ENCODE assay signal across 1 cellular context in genomic region chr1:150364231-150365003, GRCh38.
TF ChIP-seq lines count a peak whose summit lies in the region.

No MANE protein-coding gene starts in this region.

TF ChIP-seq in HepG2, 621 proteins besides CTCF, POLR2A, EP300 and RAD21 (continued from another document and continues in another):
- TF ChIP-seq FUBP1 (CRISPR knock-in tag; IDR thresholded peaks at IDR 0.05; ENCODE audit: borderline replicate concordance) (no peak), ZNF343 (CRISPR knock-in tag; IDR thresholded peaks at IDR 0.05) (no peak), ZNF331 (CRISPR knock-in tag; IDR thresholded peaks at IDR 0.05) (no peak), CHCHD3 (CRISPR knock-in tag; IDR thresholded peaks at IDR 0.05) (no peak), MBD4 (IDR thresholded peaks at IDR 0.05; ENCODE audit: borderline replicate concordance, low read length) (no peak), STAT5B (CRISPR knock-in tag; IDR thresholded peaks at IDR 0.05) (no peak), CBX2 (IDR thresholded peaks at IDR 0.05; ENCODE audit: low read depth, low read length) (no peak), CBX2 (CRISPR knock-in tag; IDR thresholded peaks at IDR 0.05; ENCODE audit: low read depth) (no peak), BHLHE40 (IDR thresholded peaks at IDR 0.05; ENCODE audit: low read length) (no peak), U2AF2 (IDR thresholded peaks at IDR 0.05; ENCODE audit: low read depth, low read length) (no peak), ZNF180 (CRISPR knock-in tag; IDR thresholded peaks at IDR 0.05; ENCODE audit: borderline replicate concordance, low read depth) (no peak), NR2F6 (IDR thresholded peaks at IDR 0.05) (no peak), NR2F6 (CRISPR knock-in tag; IDR thresholded peaks at IDR 0.05) (no peak), PLSCR1 (CRISPR knock-in tag; IDR thresholded peaks at IDR 0.05; ENCODE audit: borderline replicate concordance) (no peak), ZBTB39 (CRISPR knock-in tag; IDR thresholded peaks at IDR 0.05) (no peak), KDM5A (IDR thresholded peaks at IDR 0.05; ENCODE audit: borderline replicate concordance, low read length) (peak; percentile 69; the same call in 1 of the 2 replicates), ZBTB7A (CRISPR knock-in tag; IDR thresholded peaks at IDR 0.05) (no peak), PAF1 (CRISPR knock-in tag; IDR thresholded peaks at IDR 0.05) (no peak), SNAPC2 (CRISPR knock-in tag; IDR thresholded peaks at IDR 0.05) (no peak), DNMT1 (CRISPR knock-in tag; IDR thresholded peaks at IDR 0.05) (no peak), ZNF143 (CRISPR knock-in tag; IDR thresholded peaks at IDR 0.05) (no peak), ZSCAN29 (CRISPR knock-in tag; conservative IDR thresholded peaks at IDR 0.05) (no peak), ZNF672 (CRISPR knock-in tag; IDR thresholded peaks at IDR 0.05) (no peak), PHF20 (CRISPR knock-in tag; IDR thresholded peaks at IDR 0.05) (0 out of 2 replicates have a peak, but pooled peaks have one; percentile 5), SMARCC2 (IDR thresholded peaks at IDR 0.05) (no peak), NFYC (CRISPR knock-in tag; IDR thresholded peaks at IDR 0.05) (no peak), ZNF138 (CRISPR knock-in tag; IDR thresholded peaks at IDR 0.05; ENCODE audit: low read depth) (0 out of 2 replicates have a peak, but pooled peaks have one; percentile 15), ZNF101 (CRISPR knock-in tag; IDR thresholded peaks at IDR 0.05; ENCODE audit: borderline replicate concordance, low read depth) (no peak; the same call in 1 of the 2 replicates), KLF13 (CRISPR knock-in tag; IDR thresholded peaks at IDR 0.05) (no peak), KMT2B (CRISPR knock-in tag; IDR thresholded peaks at IDR 0.05) (no peak; the same call in 1 of the 2 replicates), NFATC3 (CRISPR knock-in tag; IDR thresholded peaks at IDR 0.05) (no peak; the same call in 1 of the 2 replicates), AKNA (CRISPR knock-in tag; IDR thresholded peaks at IDR 0.05; ENCODE audit: borderline replicate concordance) (0 out of 2 replicates have a peak, but pooled peaks have one; percentile 26), KLF12 (CRISPR knock-in tag; IDR thresholded peaks at IDR 0.05; ENCODE audit: borderline replicate concordance) (peak; percentile 53), ZNF549 (CRISPR knock-in tag; IDR thresholded peaks at IDR 0.05) (0 out of 2 replicates have a peak, but pooled peaks have one; percentile 36), MTERF4 (CRISPR knock-in tag; IDR thresholded peaks at IDR 0.05) (no peak), PCBP1 (IDR thresholded peaks at IDR 0.05; ENCODE audit: borderline replicate concordance, low read depth, low read length) (0 out of 2 replicates have a peak, but pooled peaks have one; percentile 14), SOX13 (IDR thresholded peaks at IDR 0.05) (no peak), SOX13 (CRISPR knock-in tag; conservative IDR thresholded peaks at IDR 0.05 in 1 of 2, IDR thresholded peaks at IDR 0.05 in 1 of 2) (no peak), KLF9 (CRISPR knock-in tag; IDR thresholded peaks at IDR 0.05; ENCODE audit: low read depth) (no peak)
- TF ChIP-seq, protein P1, sequence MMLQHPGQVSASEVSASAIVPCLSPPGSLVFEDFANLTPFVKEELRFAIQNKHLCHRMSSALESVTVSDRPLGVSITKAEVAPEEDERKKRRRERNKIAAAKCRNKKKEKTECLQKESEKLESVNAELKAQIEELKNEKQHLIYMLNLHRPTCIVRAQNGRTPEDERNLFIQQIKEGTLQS (CRISPR knock-in tag; IDR thresholded peaks at IDR 0.05), result no peak
- TF ChIP-seq, protein P2, sequence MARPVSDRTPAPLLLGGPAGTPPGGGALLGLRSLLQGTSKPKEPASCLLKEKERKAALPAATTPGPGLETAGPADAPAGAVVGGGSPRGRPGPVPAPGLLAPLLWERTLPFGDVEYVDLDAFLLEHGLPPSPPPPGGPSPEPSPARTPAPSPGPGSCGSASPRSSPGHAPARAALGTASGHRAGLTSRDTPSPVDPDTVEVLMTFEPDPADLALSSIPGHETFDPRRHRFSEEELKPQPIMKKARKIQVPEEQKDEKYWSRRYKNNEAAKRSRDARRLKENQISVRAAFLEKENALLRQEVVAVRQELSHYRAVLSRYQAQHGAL (CRISPR knock-in tag; IDR thresholded peaks at IDR 0.05; ENCODE audit: not compliant biosample characterization), result no peak
- TF ChIP-seq, protein P3, sequence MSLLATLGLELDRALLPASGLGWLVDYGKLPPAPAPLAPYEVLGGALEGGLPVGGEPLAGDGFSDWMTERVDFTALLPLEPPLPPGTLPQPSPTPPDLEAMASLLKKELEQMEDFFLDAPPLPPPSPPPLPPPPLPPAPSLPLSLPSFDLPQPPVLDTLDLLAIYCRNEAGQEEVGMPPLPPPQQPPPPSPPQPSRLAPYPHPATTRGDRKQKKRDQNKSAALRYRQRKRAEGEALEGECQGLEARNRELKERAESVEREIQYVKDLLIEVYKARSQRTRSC (CRISPR knock-in tag; IDR thresholded peaks at IDR 0.05; ENCODE audit: low read depth), result no peak
- TF ChIP-seq, protein P4, sequence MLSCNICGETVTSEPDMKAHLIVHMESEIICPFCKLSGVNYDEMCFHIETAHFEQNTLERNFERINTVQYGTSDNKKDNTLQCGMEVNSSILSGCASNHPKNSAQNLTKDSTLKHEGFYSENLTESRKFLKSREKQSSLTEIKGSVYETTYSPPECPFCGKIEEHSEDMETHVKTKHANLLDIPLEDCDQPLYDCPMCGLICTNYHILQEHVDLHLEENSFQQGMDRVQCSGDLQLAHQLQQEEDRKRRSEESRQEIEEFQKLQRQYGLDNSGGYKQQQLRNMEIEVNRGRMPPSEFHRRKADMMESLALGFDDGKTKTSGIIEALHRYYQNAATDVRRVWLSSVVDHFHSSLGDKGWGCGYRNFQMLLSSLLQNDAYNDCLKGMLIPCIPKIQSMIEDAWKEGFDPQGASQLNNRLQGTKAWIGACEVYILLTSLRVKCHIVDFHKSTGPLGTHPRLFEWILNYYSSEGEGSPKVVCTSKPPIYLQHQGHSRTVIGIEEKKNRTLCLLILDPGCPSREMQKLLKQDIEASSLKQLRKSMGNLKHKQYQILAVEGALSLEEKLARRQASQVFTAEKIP (CRISPR knock-in tag; IDR thresholded peaks at IDR 0.05; ENCODE audit: borderline replicate concordance), result no peak
- TF ChIP-seq, protein P5, sequence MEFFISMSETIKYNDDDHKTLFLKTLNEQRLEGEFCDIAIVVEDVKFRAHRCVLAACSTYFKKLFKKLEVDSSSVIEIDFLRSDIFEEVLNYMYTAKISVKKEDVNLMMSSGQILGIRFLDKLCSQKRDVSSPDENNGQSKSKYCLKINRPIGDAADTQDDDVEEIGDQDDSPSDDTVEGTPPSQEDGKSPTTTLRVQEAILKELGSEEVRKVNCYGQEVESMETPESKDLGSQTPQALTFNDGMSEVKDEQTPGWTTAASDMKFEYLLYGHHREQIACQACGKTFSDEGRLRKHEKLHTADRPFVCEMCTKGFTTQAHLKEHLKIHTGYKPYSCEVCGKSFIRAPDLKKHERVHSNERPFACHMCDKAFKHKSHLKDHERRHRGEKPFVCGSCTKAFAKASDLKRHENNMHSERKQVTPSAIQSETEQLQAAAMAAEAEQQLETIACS (CRISPR knock-in tag; IDR thresholded peaks at IDR 0.05), result no peak
- TF ChIP-seq, protein P6, sequence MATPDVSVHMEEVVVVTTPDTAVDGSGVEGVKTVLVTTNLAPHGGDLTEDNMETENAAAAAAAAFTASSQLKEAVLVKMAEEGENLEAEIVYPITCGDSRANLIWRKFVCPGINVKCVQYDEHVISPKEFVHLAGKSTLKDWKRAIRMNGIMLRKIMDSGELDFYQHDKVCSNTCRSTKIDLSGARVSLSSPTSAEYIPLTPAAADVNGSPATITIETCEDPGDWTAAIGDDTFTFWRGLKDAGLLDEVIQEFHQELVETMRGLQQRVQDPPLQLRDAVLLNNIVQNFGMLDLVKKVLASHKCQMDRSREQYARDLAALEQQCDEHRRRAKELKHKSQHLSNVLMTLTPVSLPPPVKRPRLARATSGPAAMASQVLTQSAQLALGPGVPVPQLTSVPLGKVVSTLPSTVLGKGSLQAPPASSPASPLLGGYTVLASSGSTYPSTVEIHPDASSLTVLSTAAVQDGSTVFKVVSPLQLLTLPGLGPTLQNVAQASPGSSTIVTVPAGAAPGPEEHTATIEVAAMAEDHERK (CRISPR knock-in tag; IDR thresholded peaks at IDR 0.05; ENCODE audit: low read depth), result no peak
- TF ChIP-seq, protein P7, sequence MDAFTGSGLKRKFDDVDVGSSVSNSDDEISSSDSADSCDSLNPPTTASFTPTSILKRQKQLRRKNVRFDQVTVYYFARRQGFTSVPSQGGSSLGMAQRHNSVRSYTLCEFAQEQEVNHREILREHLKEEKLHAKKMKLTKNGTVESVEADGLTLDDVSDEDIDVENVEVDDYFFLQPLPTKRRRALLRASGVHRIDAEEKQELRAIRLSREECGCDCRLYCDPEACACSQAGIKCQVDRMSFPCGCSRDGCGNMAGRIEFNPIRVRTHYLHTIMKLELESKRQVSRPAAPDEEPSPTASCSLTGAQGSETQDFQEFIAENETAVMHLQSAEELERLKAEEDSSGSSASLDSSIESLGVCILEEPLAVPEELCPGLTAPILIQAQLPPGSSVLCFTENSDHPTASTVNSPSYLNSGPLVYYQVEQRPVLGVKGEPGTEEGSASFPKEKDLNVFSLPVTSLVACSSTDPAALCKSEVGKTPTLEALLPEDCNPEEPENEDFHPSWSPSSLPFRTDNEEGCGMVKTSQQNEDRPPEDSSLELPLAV (CRISPR knock-in tag; conservative IDR thresholded peaks at IDR 0.05; ENCODE audit: low read depth), result no peak
